Comparison of ENCODE assay signal across 8 cellular contexts in genomic region chr19:13796301-13797057, GRCh38. TPM values are rescaled to one million over a fixed set of nuclear protein-coding genes. Genes with fewer than 3 reads are reported as not detected.
DNase-seq lines count a peak whose midpoint lies in the region; ATAC-seq and TF ChIP-seq lines count a peak whose summit lies in the region.

No MANE protein-coding gene starts in this region.

- ATAC-seq in GM18907 (IDR thresholded peaks at IDR 0.05; ENCODE audit: unreplicated experiment) (no peak), GM21423 (IDR thresholded peaks at IDR 0.05; ENCODE audit: unreplicated experiment) (no peak)

- CTCF ChIA-PET in AG04449 (lab: Yijun Ruan, JAX) = interaction anchor here (0.8 to 6.7 kb wide), 12 partner anchors 11 to 83 kb away, joined by 3 to 65 read pairs (median 6); partner anchors contain the start of gene C19orf53

- H3K36me3 ChIP-seq in H7 (replicated peaks; ENCODE audit: control insufficient read depth, insufficient read depth, low read length) = peaks cover 3% of the 10 kb centered on the region

- H3K27me3 ChIP-seq in H7 (ENCODE audit: control insufficient read depth, insufficient read depth, low read length) = no peaks in the 10 kb centered on the region

- TF ChIP-seq CTCF in AG04449 (IDR thresholded peaks at IDR 0.05; ENCODE audit: insufficient read depth, low read length, missing control alignments) (peak; percentile 47), WI38 (IDR thresholded peaks at IDR 0.05; ENCODE audit: low read depth, low read length) (peak; percentile 28)

- DNase-seq in AG04449 (ENCODE audit: low read depth, low spot score) (peak; percentile 80), H7 (peak; percentile 86), foreskin melanocyte (peak; percentile 59), occipital lobe (lab: John Stamatoyannopoulos, UW) (peak; percentile 16)
- no peak for DNase-seq in stimulated activated CD8-positive, alpha-beta memory T cell treated with anti-CD3 and anti-CD28 coated beads, Interleukin-4, amount 100 ng/mL, for 48 hours

- H3K4me3 ChIP-seq in AG04449 (ENCODE audit: low read depth, low read length) = peak overlapping the region; percentile 74
- peak overlapping the region; percentile 68 for H3K4me3 ChIP-seq in H7 (ENCODE audit: insufficient read depth, low read depth, low read length)
- peak overlapping the region; percentile 85 for H3K4me3 ChIP-seq in WI38 (ENCODE audit: low read depth, low read length)

- POLR2A ChIA-PET in AG04449 (lab: Yijun Ruan, JAX) = interaction anchor here (0.6 to 1.7 kb wide), 10 partner anchors 9 to 75 kb away, joined by 3 to 10 read pairs (median 4); partner anchors contain the start of gene MRI1

RNA-seq across cellular contexts. Expression of gene ZSWIM4, which starts 1.2 kb away (rescaled TPM):
- total RNA-seq in H7 (2014; rRNA removed; shearing (Covaris generic)) = 18.3 and 21.5 TPM in 2 replicates
- total RNA-seq in occipital lobe = 11.1 TPM

RNA-seq across cellular contexts. Expression of gene C19orf53, which starts 22.2 kb away (rescaled TPM):
- 91.5 and 120 TPM in 2 replicates for total RNA-seq in H7 (2014; rRNA removed; shearing (Covaris generic))
- 15.8 TPM for total RNA-seq in occipital lobe

RNA-seq across cellular contexts. Expression of gene MRI1, which starts 32.2 kb away (rescaled TPM):
- 51.3 and 54.9 TPM in 2 replicates for total RNA-seq in H7 (2014; rRNA removed; shearing (Covaris generic))
- 16.4 TPM for total RNA-seq in occipital lobe
